11 cellular contexts compared by ENCODE assay signal in genomic region chr9:124342402-124342945, GRCh38.
DNase-seq lines count a peak whose midpoint lies in the region; ATAC-seq and TF ChIP-seq lines count a peak whose summit lies in the region.
"Had no signal": no experiment of that assay in that cellular context is flagged by ENCODE, and none has a peak within 500 bp of the region (broad histone marks: within the 10 kb centered on the region; RNA-seq: fewer than 3 reads in every experiment).

No MANE protein-coding gene starts in this region.

- no peaks in the 10 kb centered on the region for H3K9me3 ChIP-seq in RWPE2 (ENCODE audit: severe bottlenecking)
- H3K9me3 ChIP-seq in esophagus squamous epithelium, result peaks cover 0 to 3% (median 1%) of the 10 kb centered on the region in 3 donors

- POLR2A ChIA-PET in BJ (lab: Charles Lee), result interaction anchor here (0.6 to 1.0 kb wide), 2 partner anchors 50 to 83 kb away, joined by 3 read pairs; no protein-coding TSS in a partner anchor

- H3K27ac ChIP-seq in RWPE2 (ENCODE audit: poor library complexity, severe bottlenecking), result peak overlapping the region; percentile 45
- H3K27ac ChIP-seq in esophagus squamous epithelium, result peak overlapping the region; percentile 4 to 73 (median 58)
- H3K27ac ChIP-seq: C4-2B had no signal

- H3K27ac Mint-ChIP-seq in progenitor cell of endocrine pancreas, result peak overlapping the region; percentile 67

- ATAC-seq in RWPE2 (ENCODE audit: low read depth) (no peak), GM19328 (IDR thresholded peaks at IDR 0.05; ENCODE audit: unreplicated experiment) (no peak)
- ATAC-seq: stimulated activated memory B cell treated with anti-CD40 and anti-IgM and Interleukin-4, amounts not matched to agents 10 μg/mL and 1 μg/mL and 100 μg/mL, for 72 hours had no signal

- CTCF ChIA-PET in BJ (lab: Yijun Ruan, JAX), result interaction anchor here (0.6 to 1.6 kb wide), 4 partner anchors 19 to 216 kb away, joined by 3 to 7 read pairs (median 5); no protein-coding TSS in a partner anchor

- 58 to 79% methylated on average over 9 to 11 of the region's 12 CpGs for WGBS in esophagus squamous epithelium, 2 donors

- no peaks in the 10 kb centered on the region for H3K27me3 Mint-ChIP-seq in progenitor cell of endocrine pancreas
- H3K27me3 Mint-ChIP-seq: stimulated activated memory B cell treated with anti-CD40 and anti-IgM and Interleukin-4, amounts not matched to agents 10 μg/mL and 1 μg/mL and 100 μg/mL, for 72 hours had no signal

- H3K4me3 Mint-ChIP-seq in progenitor cell of endocrine pancreas (ENCODE audit: low read depth), result no peak overlapping the region
- H3K4me3 Mint-ChIP-seq: stimulated activated memory B cell treated with anti-CD40 and anti-IgM and Interleukin-4, amounts not matched to agents 10 μg/mL and 1 μg/mL and 100 μg/mL, for 72 hours had no signal

- peak; percentile 6 for DNase-seq in BJ (ENCODE audit: low read depth)
- no peak for DNase-seq in RWPE2 (ENCODE audit: low spot score)
- DNase-seq in esophagus squamous epithelium (lab: John Stamatoyannopoulos, UW), result no peak
- DNase-seq in progenitor cell of endocrine pancreas (ENCODE audit: low spot score, unreplicated experiment), result no peak
- DNase-seq in GM19238 (ENCODE audit: insufficient read length, low spot score), result no peak
- no peak for DNase-seq in activated CD4-positive, alpha-beta T cell treated with anti-CD3 and anti-CD28 coated beads for 4 hours
- DNase-seq in EL, result no peak
- DNase-seq: activated CD8-positive, alpha-beta memory T cell treated with anti-CD3 and anti-CD28 coated beads for 24 hours had no signal

- TF ChIP-seq CTCF in BJ (IDR thresholded peaks at IDR 0.05; ENCODE audit: insufficient read depth, low read depth, low read length) (no peak), RWPE2 (IDR thresholded peaks at IDR 0.05; ENCODE audit: poor library complexity, severe bottlenecking) (no peak), esophagus squamous epithelium (IDR thresholded peaks at IDR 0.05) (no peak), progenitor cell of endocrine pancreas (IDR thresholded peaks at IDR 0.05; ENCODE audit: unreplicated experiment) (no peak)

- H3K9me3 Mint-ChIP-seq in progenitor cell of endocrine pancreas (ENCODE audit: low read depth), result peaks cover 4% of the 10 kb centered on the region
- H3K9me3 Mint-ChIP-seq: stimulated activated memory B cell treated with anti-CD40 and anti-IgM and Interleukin-4, amounts not matched to agents 10 μg/mL and 1 μg/mL and 100 μg/mL, for 72 hours had no signal

- H3K36me3 Mint-ChIP-seq in progenitor cell of endocrine pancreas (ENCODE audit: insufficient read depth), result peaks cover 10% of the 10 kb centered on the region

- H3K27me3 ChIP-seq in BJ (ENCODE audit: control insufficient read depth, insufficient read depth, low read length) (no peaks in the 10 kb centered on the region), RWPE2 (ENCODE audit: insufficient read depth, poor library complexity, severe bottlenecking) (no peaks in the 10 kb centered on the region), esophagus squamous epithelium (no peaks in the 10 kb centered on the region)

- H3K36me3 ChIP-seq in BJ (ENCODE audit: control insufficient read depth, insufficient read depth, low read length) (peaks cover 44% of the 10 kb centered on the region), RWPE2 (ENCODE audit: low read depth) (peaks cover 71% of the 10 kb centered on the region), esophagus squamous epithelium (peaks cover 6 to 76% (median 12%) of the 10 kb centered on the region in 3 donors)

- no peak for TF ChIP-seq POLR2A in esophagus squamous epithelium (IDR thresholded peaks at IDR 0.05)

- peaks cover 4% of the 10 kb centered on the region for H3K4me1 ChIP-seq in RWPE2 (ENCODE audit: insufficient read depth, poor library complexity, severe bottlenecking)
- peaks cover 5 to 22% (median 13%) of the 10 kb centered on the region in 3 donors for H3K4me1 ChIP-seq in esophagus squamous epithelium

- intact Hi-C loops in esophagus squamous epithelium (cut with DNase I), result no loop called here

- H3K4me3 ChIP-seq in BJ (ENCODE audit: low read depth, low read length), result no peak overlapping the region
- no peak overlapping the region for H3K4me3 ChIP-seq in RWPE2 (ENCODE audit: severe bottlenecking)
- peak overlapping the region in 1 of 4 donors; percentile 44 for H3K4me3 ChIP-seq in esophagus squamous epithelium

- no peaks in the 10 kb centered on the region for H3K4me1 Mint-ChIP-seq in progenitor cell of endocrine pancreas (ENCODE audit: low read depth)
- H3K4me1 Mint-ChIP-seq: stimulated activated memory B cell treated with anti-CD40 and anti-IgM and Interleukin-4, amounts not matched to agents 10 μg/mL and 1 μg/mL and 100 μg/mL, for 72 hours had no signal
